8 cellular contexts compared by ENCODE assay signal in genomic region chr17:30730837-30731209, GRCh38.
DNase-seq lines count a peak whose midpoint lies in the region; ATAC-seq and TF ChIP-seq lines count a peak whose summit lies in the region.
"Not testable (repeated sequence)": the region's sequence is repeated elsewhere in the genome, so short reads cannot be mapped to it uniquely, and the experiment has no call there.

No MANE protein-coding gene starts in this region.

- not testable (repeated sequence) for TF ChIP-seq EP300 in gastroesophageal sphincter (IDR thresholded peaks at IDR 0.05)

- TF ChIP-seq POLR2A in breast epithelium (IDR thresholded peaks at IDR 0.05); gastroesophageal sphincter (IDR thresholded peaks at IDR 0.05); vagina (IDR thresholded peaks at IDR 0.05): not testable (repeated sequence)

- H3K4me2 ChIP-seq in OCI-LY3 (ENCODE audit: low read length) = peak overlapping the region; percentile 64

- H3K4me3 ChIP-seq in OCI-LY3 (ENCODE audit: low read length) (peak overlapping the region; percentile 73), breast epithelium (peak overlapping the region; percentile 79 to 95 (median 80)), gastroesophageal sphincter (peak overlapping the region; percentile 24 to 84), rectal smooth muscle tissue (ENCODE audit: low read length) (peak overlapping the region; percentile 38), vagina (peak overlapping the region; percentile 90 to 92)

- peaks cover 67% of the 10 kb centered on the region for H3K79me2 ChIP-seq in OCI-LY3 (ENCODE audit: low read length)

- H3K36me3 ChIP-seq in OCI-LY3 (replicated peaks; ENCODE audit: low read depth, low read length); breast epithelium; gastroesophageal sphincter; rectal smooth muscle tissue (ENCODE audit: control insufficient read depth, insufficient read depth, low read length); vagina: not testable (repeated sequence)

- DNase-seq in activated CD8-positive, alpha-beta memory T cell treated with anti-CD3 and anti-CD28 coated beads for 24 hours = peak; percentile 63
- peak in 1 of 2 donors; percentile 38 for DNase-seq in breast epithelium (ENCODE audit: low spot score in 2 of 2)
- DNase-seq in mesenteric fat pad (ENCODE audit: low spot score) = peak; percentile 47
- DNase-seq in vagina (ENCODE audit: extremely low spot score in 2 of 2) = not testable (repeated sequence)

- H3K4me1 ChIP-seq in OCI-LY3 (ENCODE audit: low read length) = peaks cover 23% of the 10 kb centered on the region
- not testable (repeated sequence) for H3K4me1 ChIP-seq in breast epithelium; rectal smooth muscle tissue (ENCODE audit: control insufficient read depth, insufficient read depth, low read length)
- peaks cover 0 to 25% (median 0%) of the 10 kb centered on the region in 3 donors for H3K4me1 ChIP-seq in gastroesophageal sphincter
- peaks cover 24% of the 10 kb centered on the region for H3K4me1 ChIP-seq in vagina

- 0 out of 2 replicates have a peak overlapping the region, but pooled peaks have one; percentile 52 for H2AFZ ChIP-seq in OCI-LY3 (ENCODE audit: low read depth, low read length)

- TF ChIP-seq CTCF in OCI-LY3 (IDR thresholded peaks at IDR 0.05; ENCODE audit: low read depth, low read length); breast epithelium (IDR thresholded peaks at IDR 0.05); gastroesophageal sphincter (IDR thresholded peaks at IDR 0.05); vagina (IDR thresholded peaks at IDR 0.05): not testable (repeated sequence)

- intact Hi-C loops in breast epithelium (cut with DNase I; ENCODE audit: low total_unique reads); vagina (cut with DNase I): not testable (repeated sequence)

- peak; percentile 5 for ATAC-seq in GM19395 (IDR thresholded peaks at IDR 0.05; ENCODE audit: unreplicated experiment)
- not testable (repeated sequence) for ATAC-seq in gastroesophageal sphincter

- H3K27ac ChIP-seq in OCI-LY3 (ENCODE audit: low read length) (peak overlapping the region; percentile 69), breast epithelium (peak overlapping the region in 1 of 2 donors; percentile 88), gastroesophageal sphincter (peak overlapping the region in 3 of 4 donors; percentile 91 to 92 (median 91)), vagina (peak overlapping the region; percentile 91)
- H3K27ac ChIP-seq in rectal smooth muscle tissue (ENCODE audit: low read depth, low read length) = not testable (repeated sequence)

- peaks cover 17% of the 10 kb centered on the region for H4K20me1 ChIP-seq in OCI-LY3 (ENCODE audit: insufficient read depth, low read length)

- H3K9ac ChIP-seq in OCI-LY3 (ENCODE audit: low read length) = peak overlapping the region; percentile 82
- H3K9ac ChIP-seq in rectal smooth muscle tissue (ENCODE audit: low read length) = not testable (repeated sequence)

- H3K9me3 ChIP-seq in OCI-LY3 (ENCODE audit: insufficient read depth, low read length); breast epithelium; gastroesophageal sphincter; vagina: not testable (repeated sequence)

- H3K27me3 ChIP-seq in OCI-LY3 (ENCODE audit: low read depth, low read length); breast epithelium; gastroesophageal sphincter; rectal smooth muscle tissue (ENCODE audit: control insufficient read depth, insufficient read depth, low read length); vagina: not testable (repeated sequence)

- 43 to 80% methylated on average over 1 to 9 of the region's 17 CpGs for WGBS in gastroesophageal sphincter (ENCODE audit: low coverage in 1 of 2), 2 donors

Comparison
In these comparisons a context has a peak if more than half of its experiments do, and no peak if none do; other contexts are left out.
1. H3K4me3 ChIP-seq: peak in every context shown above with its lines; median percentile 91 in vagina; 80 in breast epithelium; 73 in OCI-LY3; 54 in gastroesophageal sphincter; 38 in rectal smooth muscle tissue.